ENCODE assay signal across 8 cellular contexts in genomic region chr2:71332413-71332866, GRCh38.
DNase-seq lines count a peak whose midpoint lies in the region; ATAC-seq and TF ChIP-seq lines count a peak whose summit lies in the region.

No MANE protein-coding gene starts in this region.

- peak overlapping the region; percentile 92 for H3K9ac ChIP-seq in MM.1S (ENCODE audit: low read length)

- H3F3A ChIP-seq in MM.1S (ENCODE audit: insufficient read depth, low read length): no peaks in the 10 kb centered on the region

- no peak for TF ChIP-seq CTCF in MM.1S (IDR thresholded peaks at IDR 0.05; ENCODE audit: low read length)

- H3K9me3 ChIP-seq in MM.1S (replicated peaks; ENCODE audit: insufficient read depth, low read length): no peaks in the 10 kb centered on the region
- H3K9me3 ChIP-seq in effector memory CD4-positive, alpha-beta T cell (ENCODE audit: control insufficient read depth, low read length): no peaks in the 10 kb centered on the region
- peaks cover 3% of the 10 kb centered on the region for H3K9me3 ChIP-seq in neuron (ENCODE audit: low read length)

- H2AFZ ChIP-seq in MM.1S (ENCODE audit: low read length) (peak overlapping the region; percentile 82), neuron (ENCODE audit: low read depth, low read length) (peak overlapping the region; percentile 7)

- ATAC-seq in HG03039 (IDR thresholded peaks at IDR 0.05; ENCODE audit: unreplicated experiment) (no peak), HG02970 (IDR thresholded peaks at IDR 0.05; ENCODE audit: low FRiP score, unreplicated experiment) (no peak)

- H3K36me3 ChIP-seq in MM.1S (replicated peaks; ENCODE audit: insufficient read depth, low read length) (0 out of 2 replicates have a peak, but pooled peaks cover 4% of the 10 kb centered on the region), neuron (ENCODE audit: insufficient read depth, low read length) (peaks cover 18% of the 10 kb centered on the region)
- H3K36me3 ChIP-seq in effector memory CD4-positive, alpha-beta T cell (ENCODE audit: control insufficient read depth, insufficient read depth, low read length): no peaks in the 10 kb centered on the region

- peaks cover 6% of the 10 kb centered on the region; the same call in 1 of the 2 replicates for H3K4me1 ChIP-seq in MM.1S (ENCODE audit: low read length)
- peaks cover 8% of the 10 kb centered on the region for H3K4me1 ChIP-seq in effector memory CD4-positive, alpha-beta T cell (ENCODE audit: control insufficient read depth, insufficient read depth, low read length, poor library complexity, severe bottlenecking)
- peaks cover 13% of the 10 kb centered on the region for H3K4me1 ChIP-seq in neuron (ENCODE audit: insufficient read depth, low read length)

- DNase-seq in COLO829 (ENCODE audit: low spot score) (peak; percentile 29), MM.1S (no peak), kidney tubule cell (ENCODE audit: low spot score) (no peak), NCI-H748 treated with DMSO at 0.1 percent for 48 hours (lab: John Stamatoyannopoulos, UW) (no peak)
- DNase-seq in effector memory CD4-positive, alpha-beta T cell: no peak

- H3K4me3 ChIP-seq in MM.1S (ENCODE audit: low read length) (peak overlapping the region; percentile 97), neuron (ENCODE audit: low read length) (peak overlapping the region; percentile 73)
- peak overlapping the region; percentile 95 for H3K4me3 ChIP-seq in effector memory CD4-positive, alpha-beta T cell (ENCODE audit: insufficient read depth, low read depth, low read length, poor library complexity, severe bottlenecking)

- peak overlapping the region; percentile 59 for H3K4me2 ChIP-seq in MM.1S (ENCODE audit: low read depth, low read length)

- no peak overlapping the region for H3K27ac ChIP-seq in MM.1S (ENCODE audit: low read length)
- H3K27ac ChIP-seq in effector memory CD4-positive, alpha-beta T cell (ENCODE audit: insufficient read depth, low read length, poor library complexity, severe bottlenecking): peak overlapping the region; percentile 95

- peaks cover 4% of the 10 kb centered on the region; the same call in 1 of the 2 replicates for H4K20me1 ChIP-seq in MM.1S (ENCODE audit: insufficient read depth, low read length)

- H3K27me3 ChIP-seq in MM.1S (replicated peaks; ENCODE audit: insufficient read depth, low read length) (no peaks in the 10 kb centered on the region), neuron (ENCODE audit: insufficient read depth, low read length) (no peaks in the 10 kb centered on the region)
- peaks cover 5% of the 10 kb centered on the region for H3K27me3 ChIP-seq in effector memory CD4-positive, alpha-beta T cell (replicated peaks; ENCODE audit: control insufficient read depth, insufficient read depth, low read length, poor library complexity, severe bottlenecking)

- no peaks in the 10 kb centered on the region for H3K9me2 ChIP-seq in MM.1S (replicated peaks; ENCODE audit: insufficient read depth, low read length)

- H3K79me2 ChIP-seq in MM.1S (ENCODE audit: low read length): peaks cover 59% of the 10 kb centered on the region
